In genomic region chr1:118253310-118253903, GRCh38 we compare ENCODE assay signal across 16 cellular contexts.
"Had no signal": no experiment of that assay in that cellular context is flagged by ENCODE, and none has a peak within 500 bp of the region (broad histone marks: within the 10 kb centered on the region; RNA-seq: fewer than 3 reads in every experiment).

No MANE protein-coding gene starts in this region.

- H3K27me3 ChIP-seq: breast epithelium, neural progenitor cell, pancreas, stomach had no signal

- H2AFZ ChIP-seq: neural progenitor cell had no signal

- H3K9ac ChIP-seq: neural progenitor cell had no signal

- H3K9me3 ChIP-seq: breast epithelium, pancreas, stomach, thoracic aorta had no signal

- H3K4me1 ChIP-seq: breast epithelium, pancreas, stomach had no signal

- DNase-seq: activated CD4-positive, alpha-beta T cell treated with anti-CD3 and anti-CD28 coated beads for 36 hours; activated CD8-positive, alpha-beta memory T cell treated with anti-CD3 and anti-CD28 coated beads, Interleukin-2, amount 50 U/mL, for 48 hours; activated CD8-positive, alpha-beta T cell treated with anti-CD3 and anti-CD28 coated beads, Interleukin-2, amount 10 ng/mL, durations not matched to agents 7 days and 5 days; aorta; endodermal cell; erythroblast; hippocampal formation; kidney glomerular epithelial cell; pancreas; stimulated activated CD4-positive, alpha-beta T cell treated with anti-CD3 and anti-CD28 coated beads, Interleukin-4, amount 100 ng/mL, for 4 hours; stomach had no signal

- ATAC-seq: activated CD4-positive, alpha-beta T cell treated with anti-CD3 and anti-CD28 coated beads for 36 hours; activated CD8-positive, alpha-beta T cell treated with anti-CD3 and anti-CD28 coated beads, Interleukin-2, amount 10 ng/mL, durations not matched to agents 7 days and 5 days; pancreas had no signal

- H3K36me3 ChIP-seq: breast epithelium, neural progenitor cell, pancreas, stomach, thoracic aorta had no signal

- H3K27ac ChIP-seq: breast epithelium, neural progenitor cell, pancreas, skin epidermis, stomach, thoracic aorta, VCaP had no signal

- H3K4me2 ChIP-seq: neural progenitor cell had no signal

- H3K4me3 ChIP-seq: breast epithelium, neural progenitor cell, pancreas, skin epidermis, stomach, thoracic aorta had no signal
